In the genomic region with DNA sequence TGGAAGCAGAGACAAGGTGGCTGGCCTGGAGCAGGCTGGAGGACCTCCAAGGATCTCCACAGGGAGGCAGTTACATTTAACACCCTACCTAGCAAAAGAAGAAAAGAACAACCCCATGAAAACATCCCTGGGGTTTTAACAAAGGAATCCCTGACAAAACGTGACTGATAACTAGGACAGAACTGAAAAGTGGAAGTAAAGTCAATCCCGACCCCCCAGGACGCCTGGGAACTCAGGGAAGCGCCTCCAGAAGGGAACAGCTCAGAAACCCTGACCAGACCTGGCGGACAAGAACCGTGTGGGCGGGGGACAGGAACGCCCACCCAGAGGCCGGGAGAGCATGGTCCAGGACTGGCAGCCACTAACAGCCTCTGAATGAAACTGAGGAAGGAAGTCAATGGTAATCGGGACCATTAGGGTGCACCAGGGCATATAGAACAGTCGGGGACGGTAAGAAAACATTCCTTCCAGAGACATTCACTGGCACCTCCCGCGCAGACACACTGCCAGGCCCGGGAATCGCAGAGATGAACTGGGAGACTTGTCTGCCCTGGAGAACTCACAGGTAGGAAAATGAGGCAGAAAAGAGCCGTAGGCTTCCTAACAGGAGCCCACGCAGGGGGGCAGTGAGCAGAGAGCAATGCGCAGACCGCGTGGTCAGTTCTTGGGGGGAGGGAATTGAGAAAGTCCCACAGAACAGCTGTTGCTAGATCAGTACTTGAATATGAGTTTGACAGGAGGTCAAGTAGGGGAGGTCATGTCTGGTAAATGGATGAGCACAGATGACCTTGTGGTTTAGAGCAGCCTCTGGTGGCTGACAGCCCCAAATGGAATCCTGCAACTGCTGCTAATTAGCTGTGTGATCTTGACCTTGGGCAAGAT, we compare ENCODE assay signal across 8 cellular contexts. TPM values are rescaled to one million over a fixed set of nuclear protein-coding genes. Genes with fewer than 3 reads are reported as not detected.
A peak's percentile ranks its signal among the peaks of the same experiment; 100 is the strongest.
DNase-seq lines count a peak whose midpoint lies in the region; ATAC-seq and TF ChIP-seq lines count a peak whose summit lies in the region.

No MANE protein-coding gene starts in this region.

- no peak overlapping the region for H3K4me2 ChIP-seq in neural cell (ENCODE audit: low read length)

- peak overlapping the region; percentile 54 to 91 (median 85) for H3K27ac Mint-ChIP-seq in CD14-positive monocyte

- intact Hi-C loops in CD14-positive monocyte (cut with micrococcal nuclease): loop anchor here (5.0 to 10.0 kb wide), 6 partner anchors 35 to 140 kb away; partner anchors contain the start of gene CNOT11 (in 1 of the 2)

- H3K9ac ChIP-seq in neural cell (ENCODE audit: low read length): peak overlapping the region; percentile 45

- ATAC-seq in GM18520 (IDR thresholded peaks at IDR 0.05; ENCODE audit: unreplicated experiment): peak; percentile 57
- ATAC-seq in HG03103 (IDR thresholded peaks at IDR 0.05; ENCODE audit: low read depth, unreplicated experiment): peak; percentile 47

- DNase-seq in CD14-positive monocyte (ENCODE audit: low spot score) (no peak), NCI-H345 treated with DMSO at 0.1 percent for 48 hours (lab: John Stamatoyannopoulos, UW; ENCODE audit: unreplicated experiment) (peak; percentile 27), germinal center (ENCODE audit: low spot score) (peak; percentile 17), NCI-H446 treated with DMSO at 0.1 percent for 48 hours (lab: John Stamatoyannopoulos, UW) (no peak)
- DNase-seq in activated T-cell treated with anti-CD3 and anti-CD28 coated beads, Interleukin-2, amount 50 U/mL, for 48 hours: peak; percentile 28 to 35

- no peaks in the 10 kb centered on the region for H3F3A ChIP-seq in neural cell (ENCODE audit: insufficient read depth, low read length, poor library complexity, severe bottlenecking)

- peaks cover 38% of the 10 kb centered on the region for H3K27me3 ChIP-seq in neural cell (ENCODE audit: insufficient read depth, low read depth, low read length)

- H3K79me2 ChIP-seq in neural cell (replicated peaks; ENCODE audit: insufficient read depth, low read length): no peaks in the 10 kb centered on the region

- H3K4me1 Mint-ChIP-seq in CD14-positive monocyte: peaks cover 52% of the 10 kb centered on the region

- H3K36me3 Mint-ChIP-seq in CD14-positive monocyte: peaks cover 8% of the 10 kb centered on the region in 2 donors

- TF ChIP-seq CTCF in CD14-positive monocyte (IDR thresholded peaks at IDR 0.05): peak; percentile 75
- TF ChIP-seq CTCF in neural cell (IDR thresholded peaks at IDR 0.05; ENCODE audit: poor library complexity, severe bottlenecking): peak; percentile 42

- H2AFZ ChIP-seq in neural cell (ENCODE audit: low read depth, low read length): no peak overlapping the region

- H3K36me3 ChIP-seq in neural cell (ENCODE audit: insufficient read depth, low read length): no peaks in the 10 kb centered on the region

- TF ChIP-seq EP300 in neural cell (conservative IDR thresholded peaks at IDR 0.05; ENCODE audit: poor library complexity, severe bottlenecking): no peak

- H3K27ac ChIP-seq in neural cell (ENCODE audit: low read length): no peak overlapping the region

- peak overlapping the region; percentile 77 to 94 for H3K4me3 Mint-ChIP-seq in CD14-positive monocyte

- H3K9me3 ChIP-seq in neural cell (ENCODE audit: low read length): no peaks in the 10 kb centered on the region

- peak; percentile 34 for TF ChIP-seq RAD21 in neural cell (conservative IDR thresholded peaks at IDR 0.05)

- peaks cover 5 to 11% (median 11%) of the 10 kb centered on the region in 3 donors for H3K27me3 Mint-ChIP-seq in CD14-positive monocyte (ENCODE audit: low read depth in 3 of 3)

- H3K9me3 Mint-ChIP-seq in CD14-positive monocyte: peaks cover 0 to 2% (median 0%) of the 10 kb centered on the region in 7 donors

- H3K4me3 ChIP-seq in neural cell (ENCODE audit: low read length): peak overlapping the region; percentile 70

- H3K9me2 ChIP-seq in neural cell (ENCODE audit: insufficient read depth, low read length): no peaks in the 10 kb centered on the region

- H4K20me1 ChIP-seq in neural cell (ENCODE audit: insufficient read depth): no peaks in the 10 kb centered on the region

TF ChIP-seq in neural cell, 6 proteins besides CTCF, POLR2A, EP300 and RAD21:
- TF ChIP-seq SMC3 (conservative IDR thresholded peaks at IDR 0.05; ENCODE audit: poor library complexity): peak; percentile 14
- TF ChIP-seq MXI1 (conservative IDR thresholded peaks at IDR 0.05; ENCODE audit: poor library complexity, severe bottlenecking): no peak
- no peak for TF ChIP-seq POLR2AphosphoS5 (IDR thresholded peaks at IDR 0.05)
- TF ChIP-seq, protein P1, sequence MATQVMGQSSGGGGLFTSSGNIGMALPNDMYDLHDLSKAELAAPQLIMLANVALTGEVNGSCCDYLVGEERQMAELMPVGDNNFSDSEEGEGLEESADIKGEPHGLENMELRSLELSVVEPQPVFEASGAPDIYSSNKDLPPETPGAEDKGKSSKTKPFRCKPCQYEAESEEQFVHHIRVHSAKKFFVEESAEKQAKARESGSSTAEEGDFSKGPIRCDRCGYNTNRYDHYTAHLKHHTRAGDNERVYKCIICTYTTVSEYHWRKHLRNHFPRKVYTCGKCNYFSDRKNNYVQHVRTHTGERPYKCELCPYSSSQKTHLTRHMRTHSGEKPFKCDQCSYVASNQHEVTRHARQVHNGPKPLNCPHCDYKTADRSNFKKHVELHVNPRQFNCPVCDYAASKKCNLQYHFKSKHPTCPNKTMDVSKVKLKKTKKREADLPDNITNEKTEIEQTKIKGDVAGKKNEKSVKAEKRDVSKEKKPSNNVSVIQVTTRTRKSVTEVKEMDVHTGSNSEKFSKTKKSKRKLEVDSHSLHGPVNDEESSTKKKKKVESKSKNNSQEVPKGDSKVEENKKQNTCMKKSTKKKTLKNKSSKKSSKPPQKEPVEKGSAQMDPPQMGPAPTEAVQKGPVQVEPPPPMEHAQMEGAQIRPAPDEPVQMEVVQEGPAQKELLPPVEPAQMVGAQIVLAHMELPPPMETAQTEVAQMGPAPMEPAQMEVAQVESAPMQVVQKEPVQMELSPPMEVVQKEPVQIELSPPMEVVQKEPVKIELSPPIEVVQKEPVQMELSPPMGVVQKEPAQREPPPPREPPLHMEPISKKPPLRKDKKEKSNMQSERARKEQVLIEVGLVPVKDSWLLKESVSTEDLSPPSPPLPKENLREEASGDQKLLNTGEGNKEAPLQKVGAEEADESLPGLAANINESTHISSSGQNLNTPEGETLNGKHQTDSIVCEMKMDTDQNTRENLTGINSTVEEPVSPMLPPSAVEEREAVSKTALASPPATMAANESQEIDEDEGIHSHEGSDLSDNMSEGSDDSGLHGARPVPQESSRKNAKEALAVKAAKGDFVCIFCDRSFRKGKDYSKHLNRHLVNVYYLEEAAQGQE (IDR thresholded peaks at IDR 0.05; ENCODE audit: borderline replicate concordance): no peak

RNA-seq across cellular contexts. Expression of gene TBC1D8, which starts 1.3 kb away (rescaled TPM):
- polyA plus RNA-seq in CD14-positive monocyte (10 to 100 TPM; 16.1 to 22.4 TPM), neural cell (3.6 and 5.3 TPM in 2 replicates)
- polyA minus RNA-seq in neural cell: 7.9 and 8.0 TPM in 2 replicates

Comparison
In these comparisons a context has a peak if more than half of its experiments do, and no peak if none do; other contexts are left out.
1. DNase-seq: peak in NCI-H345 treated with DMSO at 0.1 percent for 48 hours (single experiment), activated T-cell treated with anti-CD3 and anti-CD28 coated beads, Interleukin-2, amount 50 U/mL, for 48 hours (2 of 2) and germinal center (single experiment); none in CD14-positive monocyte (single experiment) and NCI-H446 treated with DMSO at 0.1 percent for 48 hours (single experiment).